In the genomic region with DNA sequence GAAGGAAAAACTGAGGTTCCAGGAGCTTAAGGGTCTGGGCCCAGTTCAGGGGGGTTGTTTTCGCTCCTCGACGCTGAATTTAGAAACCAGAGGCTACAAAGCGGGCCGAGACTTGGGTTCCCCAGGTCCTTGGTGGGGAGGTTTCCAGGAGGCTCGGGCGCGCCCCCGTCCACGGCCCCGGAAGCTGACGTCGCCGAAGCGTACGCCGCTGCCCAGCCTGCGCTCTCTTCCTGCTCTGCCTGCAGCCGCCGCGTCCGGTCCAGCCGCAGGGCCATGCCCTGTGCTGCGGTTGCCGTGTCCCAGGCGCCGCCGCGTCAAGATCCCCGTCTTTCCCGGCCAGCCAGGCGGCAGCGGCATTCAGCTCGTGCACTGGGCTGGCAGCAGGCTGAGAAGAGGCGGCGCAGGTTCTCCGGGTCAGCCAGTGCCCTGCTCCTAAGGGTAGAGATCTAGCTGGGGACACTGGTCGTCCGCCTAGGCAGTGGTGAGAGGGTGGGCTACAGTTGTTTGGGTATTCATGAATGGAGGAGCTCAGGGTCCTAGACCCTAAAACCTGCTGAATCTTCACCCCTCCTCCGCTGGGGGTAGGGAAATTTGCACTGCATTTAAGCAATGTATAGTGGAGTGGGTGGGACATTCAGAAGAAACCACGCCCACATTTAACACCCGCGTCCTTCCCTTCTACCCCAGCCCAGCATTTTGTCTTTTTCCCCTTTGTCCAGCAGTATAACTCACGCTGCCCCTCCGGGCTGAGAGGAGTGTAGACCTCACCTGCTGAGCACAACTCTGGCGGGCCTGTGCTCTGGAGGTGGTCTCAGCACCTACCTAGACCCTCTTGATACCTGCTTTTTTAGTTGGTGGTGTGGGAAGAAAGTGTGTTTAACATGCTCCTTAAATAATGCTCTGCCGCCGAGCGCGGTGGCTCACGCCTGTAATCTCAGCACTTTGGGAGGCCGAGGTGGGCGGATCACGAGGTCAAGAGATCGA, we compare ENCODE assay signal across 1 cellular context.
A peak's percentile ranks its signal among the peaks of the same experiment; 100 is the strongest.
TF ChIP-seq lines count a peak whose summit lies in the region.

No MANE protein-coding gene starts in this region.

TF ChIP-seq in HepG2, 621 proteins besides CTCF, POLR2A, EP300 and RAD21 (continued from another document and continues in another):
- TF ChIP-seq, protein P1, sequence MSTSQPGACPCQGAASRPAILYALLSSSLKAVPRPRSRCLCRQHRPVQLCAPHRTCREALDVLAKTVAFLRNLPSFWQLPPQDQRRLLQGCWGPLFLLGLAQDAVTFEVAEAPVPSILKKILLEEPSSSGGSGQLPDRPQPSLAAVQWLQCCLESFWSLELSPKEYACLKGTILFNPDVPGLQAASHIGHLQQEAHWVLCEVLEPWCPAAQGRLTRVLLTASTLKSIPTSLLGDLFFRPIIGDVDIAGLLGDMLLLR (CRISPR knock-in tag; IDR thresholded peaks at IDR 0.05), result peak; percentile 96
- TF ChIP-seq PHB2 (IDR thresholded peaks at IDR 0.05; ENCODE audit: partially characterized antibody) (no peak), ZNF883 (CRISPR knock-in tag; IDR thresholded peaks at IDR 0.05; ENCODE audit: not compliant biosample characterization) (peak; percentile 91), NFE2L2 (IDR thresholded peaks at IDR 0.05; ENCODE audit: low read length) (no peak), MAZ (IDR thresholded peaks at IDR 0.05; ENCODE audit: borderline replicate concordance, low read depth, low read length) (0 out of 2 replicates have a peak, but pooled peaks have one; percentile 54), MAZ (CRISPR knock-in tag; IDR thresholded peaks at IDR 0.05; ENCODE audit: low read depth) (peak; percentile 61), KLF12 (CRISPR knock-in tag; IDR thresholded peaks at IDR 0.05; ENCODE audit: borderline replicate concordance) (peak; percentile 69), ZNF564 (CRISPR knock-in tag; IDR thresholded peaks at IDR 0.05) (peak; percentile 94), GATAD2A (CRISPR knock-in tag; IDR thresholded peaks at IDR 0.05) (no peak), MEIS1 (CRISPR knock-in tag; IDR thresholded peaks at IDR 0.05; ENCODE audit: borderline replicate concordance) (peak; percentile 59), ZNF382 (CRISPR knock-in tag; IDR thresholded peaks at IDR 0.05; ENCODE audit: borderline replicate concordance) (no peak), ZNF616 (CRISPR knock-in tag; IDR thresholded peaks at IDR 0.05; ENCODE audit: low read depth) (no peak; the same call in 1 of the 2 replicates), IKZF1 (IDR thresholded peaks at IDR 0.05) (no peak), GATAD1 (CRISPR knock-in tag; IDR thresholded peaks at IDR 0.05) (peak; percentile 82), ZNF317 (CRISPR knock-in tag; IDR thresholded peaks at IDR 0.05) (peak; percentile 88), SETDB1 (CRISPR knock-in tag; IDR thresholded peaks at IDR 0.05; ENCODE audit: borderline replicate concordance) (no peak), ZNF34 (CRISPR knock-in tag; IDR thresholded peaks at IDR 0.05; ENCODE audit: borderline replicate concordance) (0 out of 2 replicates have a peak, but pooled peaks have one; percentile 13), ZNF792 (CRISPR knock-in tag; IDR thresholded peaks at IDR 0.05) (peak; percentile 88), JUND (CRISPR knock-in tag; IDR thresholded peaks at IDR 0.05) (no peak), ZSCAN12 (CRISPR knock-in tag; IDR thresholded peaks at IDR 0.05) (no peak; the same call in 1 of the 2 replicates), EEA1 (CRISPR knock-in tag; IDR thresholded peaks at IDR 0.05; ENCODE audit: borderline replicate concordance) (peak; percentile 77; the same call in 1 of the 2 replicates), MXD4 (CRISPR knock-in tag; IDR thresholded peaks at IDR 0.05) (peak; percentile 85), SRF (IDR thresholded peaks at IDR 0.05; ENCODE audit: low read depth, low read length) (no peak), GTF2F1 (IDR thresholded peaks at IDR 0.05; ENCODE audit: low read length) (no peak), ZNF879 (CRISPR knock-in tag; IDR thresholded peaks at IDR 0.05) (peak; percentile 34; the same call in 1 of the 2 replicates), SALL1 (CRISPR knock-in tag; IDR thresholded peaks at IDR 0.05) (peak; percentile 92), RNF2 (conservative IDR thresholded peaks at IDR 0.05; ENCODE audit: low read depth) (no peak), ZNF878 (CRISPR knock-in tag; IDR thresholded peaks at IDR 0.05) (peak; percentile 59; the same call in 1 of the 2 replicates), ZNF343 (CRISPR knock-in tag; IDR thresholded peaks at IDR 0.05) (peak; percentile 67; the same call in 1 of the 2 replicates), ZNF180 (CRISPR knock-in tag; IDR thresholded peaks at IDR 0.05; ENCODE audit: borderline replicate concordance, low read depth) (no peak)
- TF ChIP-seq, protein P2, sequence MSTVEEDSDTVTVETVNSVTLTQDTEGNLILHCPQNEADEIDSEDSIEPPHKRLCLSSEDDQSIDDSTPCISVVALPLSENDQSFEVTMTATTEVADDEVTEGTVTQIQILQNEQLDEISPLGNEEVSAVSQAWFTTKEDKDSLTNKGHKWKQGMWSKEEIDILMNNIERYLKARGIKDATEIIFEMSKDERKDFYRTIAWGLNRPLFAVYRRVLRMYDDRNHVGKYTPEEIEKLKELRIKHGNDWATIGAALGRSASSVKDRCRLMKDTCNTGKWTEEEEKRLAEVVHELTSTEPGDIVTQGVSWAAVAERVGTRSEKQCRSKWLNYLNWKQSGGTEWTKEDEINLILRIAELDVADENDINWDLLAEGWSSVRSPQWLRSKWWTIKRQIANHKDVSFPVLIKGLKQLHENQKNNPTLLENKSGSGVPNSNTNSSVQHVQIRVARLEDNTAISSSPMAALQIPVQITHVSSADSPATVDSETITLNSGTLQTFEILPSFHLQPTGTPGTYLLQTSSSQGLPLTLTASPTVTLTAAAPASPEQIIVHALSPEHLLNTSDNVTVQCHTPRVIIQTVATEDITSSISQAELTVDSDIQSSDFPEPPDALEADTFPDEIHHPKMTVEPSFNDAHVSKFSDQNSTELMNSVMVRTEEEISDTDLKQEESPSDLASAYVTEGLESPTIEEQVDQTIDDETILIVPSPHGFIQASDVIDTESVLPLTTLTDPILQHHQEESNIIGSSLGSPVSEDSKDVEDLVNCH (CRISPR knock-in tag; IDR thresholded peaks at IDR 0.05), result no peak
- TF ChIP-seq, protein P3, sequence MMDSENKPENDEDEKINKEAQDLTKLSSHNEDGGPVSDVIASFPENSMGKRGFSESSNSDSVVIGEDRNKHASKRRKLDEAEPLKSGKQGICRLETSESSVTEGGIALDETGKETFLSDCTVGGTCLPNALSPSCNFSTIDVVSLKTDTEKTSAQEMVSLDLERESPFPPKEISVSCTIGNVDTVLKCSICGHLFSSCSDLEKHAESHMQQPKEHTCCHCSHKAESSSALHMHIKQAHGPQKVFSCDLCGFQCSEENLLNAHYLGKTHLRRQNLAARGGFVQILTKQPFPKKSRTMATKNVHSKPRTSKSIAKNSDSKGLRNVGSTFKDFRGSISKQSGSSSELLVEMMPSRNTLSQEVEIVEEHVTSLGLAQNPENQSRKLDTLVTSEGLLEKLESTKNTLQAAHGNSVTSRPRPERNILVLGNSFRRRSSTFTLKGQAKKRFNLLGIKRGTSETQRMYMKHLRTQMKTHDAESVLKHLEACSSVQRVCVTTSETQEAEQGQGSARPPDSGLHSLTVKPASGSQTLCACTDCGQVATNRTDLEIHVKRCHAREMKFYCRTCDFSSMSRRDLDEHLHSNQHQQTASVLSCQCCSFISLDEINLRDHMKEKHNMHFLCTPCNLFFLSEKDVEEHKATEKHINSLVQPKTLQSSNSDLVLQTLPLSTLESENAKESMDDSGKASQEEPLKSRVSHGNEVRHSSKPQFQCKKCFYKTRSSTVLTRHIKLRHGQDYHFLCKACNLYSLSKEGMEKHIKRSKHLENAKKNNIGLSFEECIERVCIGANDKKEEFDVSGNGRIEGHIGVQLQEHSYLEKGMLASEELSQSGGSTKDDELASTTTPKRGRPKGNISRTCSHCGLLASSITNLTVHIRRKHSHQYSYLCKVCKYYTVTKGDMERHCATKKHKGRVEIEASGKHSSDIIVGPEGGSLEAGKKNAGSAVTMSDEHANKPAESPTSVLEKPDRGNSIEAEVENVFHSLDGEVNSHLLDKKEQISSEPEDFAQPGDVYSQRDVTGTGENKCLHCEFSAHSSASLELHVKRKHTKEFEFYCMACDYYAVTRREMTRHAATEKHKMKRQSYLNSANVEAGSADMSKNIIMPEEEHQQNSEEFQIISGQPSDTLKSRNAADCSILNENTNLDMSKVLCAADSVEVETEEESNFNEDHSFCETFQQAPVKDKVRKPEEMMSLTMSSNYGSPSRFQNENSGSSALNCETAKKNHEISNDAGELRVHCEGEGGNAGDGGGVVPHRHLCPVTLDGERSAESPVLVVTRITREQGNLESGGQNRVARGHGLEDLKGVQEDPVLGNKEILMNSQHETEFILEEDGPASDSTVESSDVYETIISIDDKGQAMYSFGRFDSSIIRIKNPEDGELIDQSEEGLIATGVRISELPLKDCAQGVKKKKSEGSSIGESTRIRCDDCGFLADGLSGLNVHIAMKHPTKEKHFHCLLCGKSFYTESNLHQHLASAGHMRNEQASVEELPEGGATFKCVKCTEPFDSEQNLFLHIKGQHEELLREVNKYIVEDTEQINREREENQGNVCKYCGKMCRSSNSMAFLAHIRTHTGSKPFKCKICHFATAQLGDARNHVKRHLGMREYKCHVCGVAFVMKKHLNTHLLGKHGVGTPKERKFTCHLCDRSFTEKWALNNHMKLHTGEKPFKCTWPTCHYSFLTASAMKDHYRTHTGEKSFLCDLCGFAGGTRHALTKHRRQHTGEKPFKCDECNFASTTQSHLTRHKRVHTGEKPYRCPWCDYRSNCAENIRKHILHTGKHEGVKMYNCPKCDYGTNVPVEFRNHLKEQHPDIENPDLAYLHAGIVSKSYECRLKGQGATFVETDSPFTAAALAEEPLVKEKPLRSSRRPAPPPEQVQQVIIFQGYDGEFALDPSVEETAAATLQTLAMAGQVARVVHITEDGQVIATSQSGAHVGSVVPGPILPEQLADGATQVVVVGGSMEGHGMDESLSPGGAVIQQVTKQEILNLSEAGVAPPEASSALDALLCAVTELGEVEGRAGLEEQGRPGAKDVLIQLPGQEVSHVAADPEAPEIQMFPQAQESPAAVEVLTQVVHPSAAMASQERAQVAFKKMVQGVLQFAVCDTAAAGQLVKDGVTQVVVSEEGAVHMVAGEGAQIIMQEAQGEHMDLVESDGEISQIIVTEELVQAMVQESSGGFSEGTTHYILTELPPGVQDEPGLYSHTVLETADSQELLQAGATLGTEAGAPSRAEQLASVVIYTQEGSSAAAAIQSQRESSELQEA (CRISPR knock-in tag; IDR thresholded peaks at IDR 0.05; ENCODE audit: not compliant biosample characterization), result peak; percentile 89
- TF ChIP-seq, protein P4, sequence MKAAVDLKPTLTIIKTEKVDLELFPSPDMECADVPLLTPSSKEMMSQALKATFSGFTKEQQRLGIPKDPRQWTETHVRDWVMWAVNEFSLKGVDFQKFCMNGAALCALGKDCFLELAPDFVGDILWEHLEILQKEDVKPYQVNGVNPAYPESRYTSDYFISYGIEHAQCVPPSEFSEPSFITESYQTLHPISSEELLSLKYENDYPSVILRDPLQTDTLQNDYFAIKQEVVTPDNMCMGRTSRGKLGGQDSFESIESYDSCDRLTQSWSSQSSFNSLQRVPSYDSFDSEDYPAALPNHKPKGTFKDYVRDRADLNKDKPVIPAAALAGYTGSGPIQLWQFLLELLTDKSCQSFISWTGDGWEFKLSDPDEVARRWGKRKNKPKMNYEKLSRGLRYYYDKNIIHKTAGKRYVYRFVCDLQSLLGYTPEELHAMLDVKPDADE (CRISPR knock-in tag; IDR thresholded peaks at IDR 0.05), result no peak
- TF ChIP-seq, protein P5, sequence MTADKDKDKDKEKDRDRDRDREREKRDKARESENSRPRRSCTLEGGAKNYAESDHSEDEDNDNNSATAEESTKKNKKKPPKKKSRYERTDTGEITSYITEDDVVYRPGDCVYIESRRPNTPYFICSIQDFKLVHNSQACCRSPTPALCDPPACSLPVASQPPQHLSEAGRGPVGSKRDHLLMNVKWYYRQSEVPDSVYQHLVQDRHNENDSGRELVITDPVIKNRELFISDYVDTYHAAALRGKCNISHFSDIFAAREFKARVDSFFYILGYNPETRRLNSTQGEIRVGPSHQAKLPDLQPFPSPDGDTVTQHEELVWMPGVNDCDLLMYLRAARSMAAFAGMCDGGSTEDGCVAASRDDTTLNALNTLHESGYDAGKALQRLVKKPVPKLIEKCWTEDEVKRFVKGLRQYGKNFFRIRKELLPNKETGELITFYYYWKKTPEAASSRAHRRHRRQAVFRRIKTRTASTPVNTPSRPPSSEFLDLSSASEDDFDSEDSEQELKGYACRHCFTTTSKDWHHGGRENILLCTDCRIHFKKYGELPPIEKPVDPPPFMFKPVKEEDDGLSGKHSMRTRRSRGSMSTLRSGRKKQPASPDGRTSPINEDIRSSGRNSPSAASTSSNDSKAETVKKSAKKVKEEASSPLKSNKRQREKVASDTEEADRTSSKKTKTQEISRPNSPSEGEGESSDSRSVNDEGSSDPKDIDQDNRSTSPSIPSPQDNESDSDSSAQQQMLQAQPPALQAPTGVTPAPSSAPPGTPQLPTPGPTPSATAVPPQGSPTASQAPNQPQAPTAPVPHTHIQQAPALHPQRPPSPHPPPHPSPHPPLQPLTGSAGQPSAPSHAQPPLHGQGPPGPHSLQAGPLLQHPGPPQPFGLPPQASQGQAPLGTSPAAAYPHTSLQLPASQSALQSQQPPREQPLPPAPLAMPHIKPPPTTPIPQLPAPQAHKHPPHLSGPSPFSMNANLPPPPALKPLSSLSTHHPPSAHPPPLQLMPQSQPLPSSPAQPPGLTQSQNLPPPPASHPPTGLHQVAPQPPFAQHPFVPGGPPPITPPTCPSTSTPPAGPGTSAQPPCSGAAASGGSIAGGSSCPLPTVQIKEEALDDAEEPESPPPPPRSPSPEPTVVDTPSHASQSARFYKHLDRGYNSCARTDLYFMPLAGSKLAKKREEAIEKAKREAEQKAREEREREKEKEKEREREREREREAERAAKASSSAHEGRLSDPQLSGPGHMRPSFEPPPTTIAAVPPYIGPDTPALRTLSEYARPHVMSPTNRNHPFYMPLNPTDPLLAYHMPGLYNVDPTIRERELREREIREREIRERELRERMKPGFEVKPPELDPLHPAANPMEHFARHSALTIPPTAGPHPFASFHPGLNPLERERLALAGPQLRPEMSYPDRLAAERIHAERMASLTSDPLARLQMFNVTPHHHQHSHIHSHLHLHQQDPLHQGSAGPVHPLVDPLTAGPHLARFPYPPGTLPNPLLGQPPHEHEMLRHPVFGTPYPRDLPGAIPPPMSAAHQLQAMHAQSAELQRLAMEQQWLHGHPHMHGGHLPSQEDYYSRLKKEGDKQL (CRISPR knock-in tag; IDR thresholded peaks at IDR 0.05; ENCODE audit: low read depth), result no peak
- TF ChIP-seq, protein P6, sequence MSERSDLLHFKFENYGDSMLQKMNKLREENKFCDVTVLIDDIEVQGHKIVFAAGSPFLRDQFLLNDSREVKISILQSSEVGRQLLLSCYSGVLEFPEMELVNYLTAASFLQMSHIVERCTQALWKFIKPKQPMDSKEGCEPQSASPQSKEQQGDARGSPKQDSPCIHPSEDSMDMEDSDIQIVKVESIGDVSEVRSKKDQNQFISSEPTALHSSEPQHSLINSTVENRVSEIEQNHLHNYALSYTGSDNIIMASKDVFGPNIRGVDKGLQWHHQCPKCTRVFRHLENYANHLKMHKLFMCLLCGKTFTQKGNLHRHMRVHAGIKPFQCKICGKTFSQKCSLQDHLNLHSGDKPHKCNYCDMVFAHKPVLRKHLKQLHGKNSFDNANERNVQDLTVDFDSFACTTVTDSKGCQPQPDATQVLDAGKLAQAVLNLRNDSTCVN (CRISPR knock-in tag; IDR thresholded peaks at IDR 0.05; ENCODE audit: borderline replicate concordance), result peak; percentile 63; the same call in 1 of the 2 replicates
